1 cellular context compared by ENCODE assay signal in genomic region chr10:8055420-8056349, GRCh38.
A peak's percentile ranks its signal among the peaks of the same experiment; 100 is the strongest.
TF ChIP-seq lines count a peak whose summit lies in the region.

No MANE protein-coding gene starts in this region.

TF ChIP-seq in HEK293, 187 proteins besides CTCF, POLR2A, EP300 and RAD21 (continued from another document and continues in another):
- TF ChIP-seq ZNF18 (tag by site-specific recombination; IDR thresholded peaks at IDR 0.05) (0 out of 2 replicates have a peak, but pooled peaks have one; percentile 9), ZNF302 (tag by site-specific recombination; IDR thresholded peaks at IDR 0.05; ENCODE audit: low read depth) (no peak), ZNF449 (tag by site-specific recombination; IDR thresholded peaks at IDR 0.05) (no peak), ZNF350 (tag by site-specific recombination; IDR thresholded peaks at IDR 0.05) (no peak), ZNF830 (tag by site-specific recombination; IDR thresholded peaks at IDR 0.05; ENCODE audit: low read depth) (no peak), ZNF394 (tag by site-specific recombination; IDR thresholded peaks at IDR 0.05; ENCODE audit: borderline replicate concordance) (no peak), ZBTB20 (tag by site-specific recombination; IDR thresholded peaks at IDR 0.05) (peak; percentile 92), ZNF776 (tag by site-specific recombination; IDR thresholded peaks at IDR 0.05; ENCODE audit: borderline replicate concordance) (no peak), ZNF544 (tag by site-specific recombination; IDR thresholded peaks at IDR 0.05) (no peak), KLF7 (tag by site-specific recombination; IDR thresholded peaks at IDR 0.05; ENCODE audit: borderline replicate concordance) (no peak), OVOL3 (tag by site-specific recombination; IDR thresholded peaks at IDR 0.05) (no peak), ZNF549 (tag by site-specific recombination; IDR thresholded peaks at IDR 0.05) (no peak), SETDB1 (IDR thresholded peaks at IDR 0.05; ENCODE audit: insufficient read length, low read length) (no peak), ZNF623 (tag by site-specific recombination; IDR thresholded peaks at IDR 0.05) (no peak), ZNF416 (tag by site-specific recombination; IDR thresholded peaks at IDR 0.05) (no peak), REST (tag by site-specific recombination; IDR thresholded peaks at IDR 0.05) (no peak), ZNF10 (tag by site-specific recombination; IDR thresholded peaks at IDR 0.05) (peak; percentile 16; the same call in 1 of the 2 replicates), ZNF280D (tag by site-specific recombination; IDR thresholded peaks at IDR 0.05) (no peak), ZNF529 (tag by site-specific recombination; IDR thresholded peaks at IDR 0.05; ENCODE audit: insufficient replicate concordance) (no peak), EGR2 (tag by site-specific recombination; IDR thresholded peaks at IDR 0.05; ENCODE audit: low read depth) (no peak), ZNF274 (IDR thresholded peaks at IDR 0.05; ENCODE audit: low read length) (no peak), ZNF274 (tag by site-specific recombination; IDR thresholded peaks at IDR 0.05; ENCODE audit: borderline replicate concordance) (no peak), ZBTB7A (tag by site-specific recombination; IDR thresholded peaks at IDR 0.05; ENCODE audit: low read depth) (peak; percentile 30; the same call in 1 of the 2 replicates), TCF7L2 (IDR thresholded peaks at IDR 0.05; ENCODE audit: borderline replicate concordance, low read depth, low read length) (no peak), ZNF114 (tag by site-specific recombination; IDR thresholded peaks at IDR 0.05) (no peak), ZNF341 (tag by site-specific recombination; IDR thresholded peaks at IDR 0.05; ENCODE audit: low read depth) (no peak; the same call in none of the 2 replicates), ZNF280C (tag by site-specific recombination; IDR thresholded peaks at IDR 0.05) (no peak), ZNF664 (tag by site-specific recombination; IDR thresholded peaks at IDR 0.05) (no peak), ELK4 (IDR thresholded peaks at IDR 0.05; ENCODE audit: borderline replicate concordance, low read depth, low read length) (no peak), ZNF621 (tag by site-specific recombination; IDR thresholded peaks at IDR 0.05) (no peak), ZNF677 (tag by site-specific recombination; IDR thresholded peaks at IDR 0.05) (no peak), GFI1B (tag by site-specific recombination; IDR thresholded peaks at IDR 0.05) (no peak), RBAK (tag by site-specific recombination; IDR thresholded peaks at IDR 0.05) (no peak), ZNF423 (tag by site-specific recombination; IDR thresholded peaks at IDR 0.05) (peak; percentile 68; the same call in 1 of the 2 replicates), KLF9 (tag by site-specific recombination; IDR thresholded peaks at IDR 0.05; ENCODE audit: low read depth) (no peak), ZFHX2 (tag by site-specific recombination; conservative IDR thresholded peaks at IDR 0.05) (no peak), ZNF837 (tag by site-specific recombination; IDR thresholded peaks at IDR 0.05) (no peak), ZNF768 (tag by site-specific recombination; IDR thresholded peaks at IDR 0.05) (no peak), ZXDB (tag by site-specific recombination; IDR thresholded peaks at IDR 0.05) (peak; percentile 30; the same call in 1 of the 2 replicates), KLF1 (tag by site-specific recombination; IDR thresholded peaks at IDR 0.05) (no peak), ZNF391 (tag by site-specific recombination; IDR thresholded peaks at IDR 0.05; ENCODE audit: borderline replicate concordance, low read depth) (peak; percentile 19; the same call in 1 of the 2 replicates), MEIS1 (CRISPR knock-in tag; IDR thresholded peaks at IDR 0.05; ENCODE audit: borderline replicate concordance) (no peak), ZNF514 (tag by site-specific recombination; IDR thresholded peaks at IDR 0.05) (no peak), BCL11B (tag by site-specific recombination; IDR thresholded peaks at IDR 0.05; ENCODE audit: low read depth) (no peak), ZFP37 (tag by site-specific recombination; IDR thresholded peaks at IDR 0.05) (no peak; the same call in none of the 2 replicates), ZNF23 (tag by site-specific recombination; IDR thresholded peaks at IDR 0.05; ENCODE audit: borderline replicate concordance) (no peak), ZNF148 (tag by site-specific recombination; IDR thresholded peaks at IDR 0.05; ENCODE audit: borderline replicate concordance) (no peak), ZNF266 (tag by site-specific recombination; IDR thresholded peaks at IDR 0.05; ENCODE audit: low read depth) (no peak), ZNF473 (tag by site-specific recombination; IDR thresholded peaks at IDR 0.05) (no peak), ZNF692 (tag by site-specific recombination; IDR thresholded peaks at IDR 0.05) (no peak; the same call in 1 of the 2 replicates)
